16 cellular contexts compared by ENCODE assay signal in the genomic region with DNA sequence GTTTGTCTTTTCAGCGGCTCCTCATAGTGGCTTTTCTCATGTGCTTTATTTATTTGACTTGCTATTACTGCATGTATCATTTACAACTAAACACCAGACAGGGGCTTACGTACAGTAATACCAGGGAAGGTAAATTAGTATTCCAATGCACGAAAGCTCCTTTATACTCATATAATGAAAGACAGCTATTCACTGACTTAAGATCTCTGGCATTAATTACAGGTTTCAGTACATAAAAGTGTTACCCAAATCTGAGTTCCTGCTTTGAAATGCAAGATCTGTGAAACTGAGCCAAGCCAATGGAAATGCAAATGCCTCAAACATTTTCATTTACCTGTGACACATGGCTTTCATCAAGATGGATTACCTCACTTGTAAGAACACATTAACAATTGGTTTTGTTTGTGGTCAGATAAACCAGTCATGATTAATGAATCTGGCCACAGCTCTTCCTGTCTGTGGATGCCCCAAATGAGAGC.
DNase-seq lines count a peak whose midpoint lies in the region; ATAC-seq and TF ChIP-seq lines count a peak whose summit lies in the region.
"Had no signal": no experiment of that assay in that cellular context is flagged by ENCODE, and none has a peak within 500 bp of the region (broad histone marks: within the 10 kb centered on the region; RNA-seq: fewer than 3 reads in every experiment).

No MANE protein-coding gene starts in this region.

- no peak overlapping the region for H3K4me3 Mint-ChIP-seq in brain
- H3K4me3 Mint-ChIP-seq in stimulated activated effector memory CD8-positive, alpha-beta T cell treated with anti-CD3 and anti-CD28 coated beads, Interleukin-12 subunit alpha, Interleukin-12 subunit beta, amount 100 ng/mL, for 72 hours, result no peak overlapping the region
- H3K4me3 Mint-ChIP-seq: activated naive CD8-positive, alpha-beta T cell treated with anti-CD3 and anti-CD28 coated beads for 36 hours; CD8-positive, alpha-beta T cell; IgD-negative memory B cell; mesothelial cell of epicardium had no signal

- ATAC-seq in stimulated activated effector memory CD8-positive, alpha-beta T cell treated with anti-CD3 and anti-CD28 coated beads, Interleukin-12 subunit alpha, Interleukin-12 subunit beta, amount 100 ng/mL, for 72 hours, result peak; percentile 85
- ATAC-seq in GM21786 (IDR thresholded peaks at IDR 0.05; ENCODE audit: unreplicated experiment) (no peak), GM19351 (IDR thresholded peaks at IDR 0.05; ENCODE audit: unreplicated experiment) (no peak)
- ATAC-seq: CD8-positive, alpha-beta T cell had no signal

- no peaks in the 10 kb centered on the region for H3K27me3 Mint-ChIP-seq in brain

- H3K9me3 Mint-ChIP-seq in brain, result peaks cover 10 to 19% (median 16%) of the 10 kb centered on the region in 5 experiments
- H3K9me3 Mint-ChIP-seq in stimulated activated effector memory CD8-positive, alpha-beta T cell treated with anti-CD3 and anti-CD28 coated beads, Interleukin-12 subunit alpha, Interleukin-12 subunit beta, amount 100 ng/mL, for 72 hours, result no peaks in the 10 kb centered on the region

- peak overlapping the region in 3 of 5 experiments; percentile 2 to 61 (median 60) for H3K27ac Mint-ChIP-seq in brain
- H3K27ac Mint-ChIP-seq in stimulated activated effector memory CD8-positive, alpha-beta T cell treated with anti-CD3 and anti-CD28 coated beads, Interleukin-12 subunit alpha, Interleukin-12 subunit beta, amount 100 ng/mL, for 72 hours, result no peak overlapping the region
- H3K27ac Mint-ChIP-seq: activated naive CD8-positive, alpha-beta T cell treated with anti-CD3 and anti-CD28 coated beads for 36 hours; CD8-positive, alpha-beta T cell; IgD-negative memory B cell; mesothelial cell of epicardium had no signal

- peaks cover 13% of the 10 kb centered on the region for H3K4me1 Mint-ChIP-seq in brain
- H3K4me1 Mint-ChIP-seq in stimulated activated effector memory CD8-positive, alpha-beta T cell treated with anti-CD3 and anti-CD28 coated beads, Interleukin-12 subunit alpha, Interleukin-12 subunit beta, amount 100 ng/mL, for 72 hours, result peaks cover 8% of the 10 kb centered on the region
- H3K4me1 Mint-ChIP-seq: activated naive CD8-positive, alpha-beta T cell treated with anti-CD3 and anti-CD28 coated beads for 36 hours; IgD-negative memory B cell had no signal

- no peak for TF ChIP-seq CTCF in brain (conservative IDR thresholded peaks at IDR 0.05)
- no peak for TF ChIP-seq CTCF in GM20000 (IDR thresholded peaks at IDR 0.05; ENCODE audit: extremely low read depth, missing control alignments)

- DNase-seq in NCI-H2227 treated with DMSO at 0.1 percent for 48 hours (lab: John Stamatoyannopoulos, UW), result peak; percentile 6
- no peak for DNase-seq in NCI-H2227 (lab: John Stamatoyannopoulos, UW; ENCODE audit: unreplicated experiment)
- peak; percentile 1 for DNase-seq in NCI-H2107 (lab: John Stamatoyannopoulos, UW)
- DNase-seq in stimulated activated effector memory CD8-positive, alpha-beta T cell treated with anti-CD3 and anti-CD28 coated beads, Interleukin-12 subunit alpha, Interleukin-12 subunit beta, amount 100 ng/mL, for 72 hours (ENCODE audit: low spot score in 2 of 2), result no peak
- DNase-seq in GM20000 (ENCODE audit: low spot score), result no peak
- DNase-seq: activated CD4-positive, CD25-positive, alpha-beta regulatory T cell; activated CD8-positive, alpha-beta memory T cell treated with anti-CD3 and anti-CD28 coated beads, Interleukin-2, amount 50 U/mL, for 4 hours; activated naive CD8-positive, alpha-beta T cell treated with anti-CD3 and anti-CD28 coated beads for 36 hours; CD8-positive, alpha-beta T cell; colonic mucosa; NCI-H1930 had no signal

- peaks cover 7% of the 10 kb centered on the region for H3K36me3 Mint-ChIP-seq in brain
- H3K36me3 Mint-ChIP-seq in stimulated activated effector memory CD8-positive, alpha-beta T cell treated with anti-CD3 and anti-CD28 coated beads, Interleukin-12 subunit alpha, Interleukin-12 subunit beta, amount 100 ng/mL, for 72 hours, result no peaks in the 10 kb centered on the region
- H3K36me3 Mint-ChIP-seq: activated naive CD8-positive, alpha-beta T cell treated with anti-CD3 and anti-CD28 coated beads for 36 hours; CD8-positive, alpha-beta T cell; IgD-negative memory B cell had no signal

Comparison
In these comparisons a context has a peak if more than half of its experiments do, and no peak if none do; other contexts are left out.
1. DNase-seq: peak in NCI-H2227 treated with DMSO at 0.1 percent for 48 hours (single experiment) and NCI-H2107 (single experiment); none in NCI-H2227 (single experiment), stimulated activated effector memory CD8-positive, alpha-beta T cell treated with anti-CD3 and anti-CD28 coated beads, Interleukin-12 subunit alpha, Interleukin-12 subunit beta, amount 100 ng/mL, for 72 hours (0 of 2) and GM20000 (single experiment).